Comparison of ENCODE assay signal across 31 cellular contexts in genomic region chr7:532379-533143, GRCh38.
"Had no signal": no experiment of that assay in that cellular context is flagged by ENCODE, and none has a peak within 500 bp of the region (broad histone marks: within the 10 kb centered on the region; RNA-seq: fewer than 3 reads in every experiment).

No MANE protein-coding gene starts in this region.

- H3K9ac ChIP-seq: parathyroid adenoma had no signal

- H3K36me3 ChIP-seq: brain microvascular endothelial cell, gastrocnemius medialis, left ventricle myocardium inferior, sigmoid colon, uterus, WERI-Rb-1 had no signal

- H3K9me3 Mint-ChIP-seq: activated CD4-positive, alpha-beta memory T cell treated with anti-CD3 and anti-CD28 coated beads for 36 hours; activated naive CD4-positive, alpha-beta T cell treated with anti-CD3 and anti-CD28 coated beads for 36 hours; activated naive CD8-positive, alpha-beta T cell treated with anti-CD3 and anti-CD28 coated beads, Interleukin-2, amount 10 ng/mL, durations not matched to agents 7 days and 5 days; activated T-helper 1 cell treated with anti-CD3 and anti-CD28 coated beads, Interleukin-12 subunit alpha, Interleukin-12 subunit beta, Interleukin-2, Interleukin-4 antibody, amounts not matched to agents 30 ng/mL and 10 ng/mL and 1 ng/mL, durations not matched to agents 14 hours and 24 hours and 36 hours; effector memory CD8-positive, alpha-beta T cell; stimulated activated naive CD8-positive, alpha-beta T cell treated with anti-CD3 and anti-CD28 coated beads, Interleukin-15, Interleukin-2, amounts not matched to agents 100 ng/mL and 50 ng/mL, for 24 hours; T-helper 1 cell treated with Interleukin-12 subunit alpha and Interleukin-12 subunit beta and Interleukin-4 antibody, amounts not matched to agents 30 μg/mL and 1 μg/mL, for 36 hours; type B pancreatic cell had no signal

- H3K9me3 ChIP-seq: gastrocnemius medialis, mucosa of descending colon, psoas muscle, sigmoid colon, uterus had no signal

- H3K27ac Mint-ChIP-seq: activated CD4-positive, alpha-beta memory T cell treated with anti-CD3 and anti-CD28 coated beads for 36 hours; activated naive CD4-positive, alpha-beta T cell treated with anti-CD3 and anti-CD28 coated beads for 36 hours; activated naive CD8-positive, alpha-beta T cell treated with anti-CD3 and anti-CD28 coated beads, Interleukin-2, amount 10 ng/mL, durations not matched to agents 7 days and 5 days; activated T-helper 1 cell treated with anti-CD3 and anti-CD28 coated beads, Interleukin-12 subunit alpha, Interleukin-12 subunit beta, Interleukin-2, Interleukin-4 antibody, amounts not matched to agents 30 ng/mL and 10 ng/mL and 1 ng/mL, durations not matched to agents 14 hours and 24 hours and 36 hours; effector memory CD8-positive, alpha-beta T cell; stimulated activated naive CD8-positive, alpha-beta T cell treated with anti-CD3 and anti-CD28 coated beads, Interleukin-15, Interleukin-2, amounts not matched to agents 100 ng/mL and 50 ng/mL, for 24 hours; T-helper 1 cell treated with Interleukin-12 subunit alpha and Interleukin-12 subunit beta and Interleukin-4 antibody, amounts not matched to agents 30 μg/mL and 1 μg/mL, for 36 hours; type B pancreatic cell had no signal

- H2AFZ ChIP-seq: parathyroid adenoma had no signal

- DNase-seq: activated CD4-positive, alpha-beta memory T cell treated with anti-CD3 and anti-CD28 coated beads for 36 hours; activated CD4-positive, alpha-beta T cell treated with anti-CD3 and anti-CD28 coated beads for 48 hours; activated CD8-positive, alpha-beta memory T cell treated with anti-CD3 and anti-CD28 coated beads, Interleukin-2, amount 50 U/mL, for 4 hours; activated effector memory CD4-positive, alpha-beta T cell treated with anti-CD3 and anti-CD28 coated beads, Interleukin-2, amount 50 U/mL, for 16 hours; activated naive CD4-positive, alpha-beta T cell treated with anti-CD3 and anti-CD28 coated beads for 36 hours; activated naive CD8-positive, alpha-beta T cell treated with anti-CD3 and anti-CD28 coated beads, Interleukin-2, amount 10 ng/mL, durations not matched to agents 7 days and 5 days; activated T-cell treated with anti-CD3 and anti-CD28 coated beads, Interleukin-2, amount 50 U/mL, for 1 hour; amniotic stem cell; brain microvascular endothelial cell; caudate nucleus; cortex of kidney; effector memory CD8-positive, alpha-beta T cell; erythroblast; gastrocnemius medialis; glutamatergic neuron; left ventricle myocardium inferior; mucosa of descending colon; nucleus accumbens; psoas muscle; sigmoid colon; small intestine; substantia nigra; uterus; WERI-Rb-1 had no signal

- H3K79me2 ChIP-seq: parathyroid adenoma had no signal

- H3K4me1 ChIP-seq: gastrocnemius medialis, parathyroid adenoma, psoas muscle, uterus had no signal

- H3K4me3 Mint-ChIP-seq: activated CD4-positive, alpha-beta memory T cell treated with anti-CD3 and anti-CD28 coated beads for 36 hours; activated naive CD4-positive, alpha-beta T cell treated with anti-CD3 and anti-CD28 coated beads for 36 hours; activated naive CD8-positive, alpha-beta T cell treated with anti-CD3 and anti-CD28 coated beads, Interleukin-2, amount 10 ng/mL, durations not matched to agents 7 days and 5 days; activated T-helper 1 cell treated with anti-CD3 and anti-CD28 coated beads, Interleukin-12 subunit alpha, Interleukin-12 subunit beta, Interleukin-2, Interleukin-4 antibody, amounts not matched to agents 30 ng/mL and 10 ng/mL and 1 ng/mL, durations not matched to agents 14 hours and 24 hours and 36 hours; effector memory CD8-positive, alpha-beta T cell; stimulated activated naive CD8-positive, alpha-beta T cell treated with anti-CD3 and anti-CD28 coated beads, Interleukin-15, Interleukin-2, amounts not matched to agents 100 ng/mL and 50 ng/mL, for 24 hours; T-helper 1 cell treated with Interleukin-12 subunit alpha and Interleukin-12 subunit beta and Interleukin-4 antibody, amounts not matched to agents 30 μg/mL and 1 μg/mL, for 36 hours; type B pancreatic cell had no signal

- H3K27ac ChIP-seq: brain microvascular endothelial cell, gastrocnemius medialis, left ventricle myocardium inferior, parathyroid adenoma, psoas muscle, sigmoid colon, uterus, WERI-Rb-1 had no signal

- H3K36me3 Mint-ChIP-seq: activated CD4-positive, alpha-beta memory T cell treated with anti-CD3 and anti-CD28 coated beads for 36 hours; activated naive CD8-positive, alpha-beta T cell treated with anti-CD3 and anti-CD28 coated beads, Interleukin-2, amount 10 ng/mL, durations not matched to agents 7 days and 5 days; type B pancreatic cell had no signal

- H3K27me3 ChIP-seq: brain microvascular endothelial cell, uterus had no signal

- ATAC-seq: gastrocnemius medialis, mucosa of descending colon, psoas muscle had no signal

- FAIRE-seq: astrocyte, islet of Langerhans, small intestine had no signal

- H3K4me3 ChIP-seq: gastrocnemius medialis, left ventricle myocardium inferior, mucosa of descending colon, psoas muscle, sigmoid colon, uterus had no signal

- H3K27me3 Mint-ChIP-seq: activated naive CD8-positive, alpha-beta T cell treated with anti-CD3 and anti-CD28 coated beads, Interleukin-2, amount 10 ng/mL, durations not matched to agents 7 days and 5 days had no signal
